Comparison of ENCODE assay signal across 8 cellular contexts in genomic region chr15:74396445-74397238, GRCh38. TPM values are rescaled to one million over a fixed set of nuclear protein-coding genes. Genes with fewer than 3 reads are reported as not detected.
DNase-seq lines count a peak whose midpoint lies in the region; ATAC-seq and TF ChIP-seq lines count a peak whose summit lies in the region.

No MANE protein-coding gene starts in this region.

- H3K9me3 Mint-ChIP-seq in activated CD4-positive, alpha-beta T cell treated with anti-CD3 and anti-CD28 coated beads for 36 hours (ENCODE audit: low read depth), result no peaks in the 10 kb centered on the region
- no peaks in the 10 kb centered on the region for H3K9me3 Mint-ChIP-seq in mesothelial cell of epicardium

- no peaks in the 10 kb centered on the region for H3K27me3 Mint-ChIP-seq in activated CD4-positive, alpha-beta T cell treated with anti-CD3 and anti-CD28 coated beads for 36 hours
- no peaks in the 10 kb centered on the region for H3K27me3 Mint-ChIP-seq in T-helper 17 cell
- H3K27me3 Mint-ChIP-seq in mesothelial cell of epicardium (ENCODE audit: low read depth), result no peaks in the 10 kb centered on the region

- intact Hi-C loops in activated CD4-positive, alpha-beta T cell treated with anti-CD3 and anti-CD28 coated beads for 36 hours (cut with DNase I, micrococcal nuclease), result loop anchor here in 1 of 2 experiments (1.0 kb wide), 1 partner anchor 12 kb away; no protein-coding TSS in a partner anchor

- H3K4me1 Mint-ChIP-seq in activated CD4-positive, alpha-beta T cell treated with anti-CD3 and anti-CD28 coated beads for 36 hours, result peaks cover 92% of the 10 kb centered on the region
- H3K4me1 Mint-ChIP-seq in T-helper 17 cell (peaks cover 17% of the 10 kb centered on the region), mesothelial cell of epicardium (peaks cover 23% of the 10 kb centered on the region)

- no peak for TF ChIP-seq CTCF in mesothelial cell of epicardium (IDR thresholded peaks at IDR 0.05; ENCODE audit: unreplicated experiment)

- H3K4me3 Mint-ChIP-seq in activated CD4-positive, alpha-beta T cell treated with anti-CD3 and anti-CD28 coated beads for 36 hours, result peak overlapping the region; percentile 18
- H3K4me3 Mint-ChIP-seq in T-helper 17 cell (no peak overlapping the region), mesothelial cell of epicardium (no peak overlapping the region)

- H3K36me3 Mint-ChIP-seq in activated CD4-positive, alpha-beta T cell treated with anti-CD3 and anti-CD28 coated beads for 36 hours (ENCODE audit: low read depth), result no peaks in the 10 kb centered on the region
- H3K36me3 Mint-ChIP-seq in T-helper 17 cell (ENCODE audit: low read depth) (no peaks in the 10 kb centered on the region), mesothelial cell of epicardium (no peaks in the 10 kb centered on the region)

- peak; percentile 57 for ATAC-seq in activated CD4-positive, alpha-beta T cell treated with anti-CD3 and anti-CD28 coated beads for 36 hours
- peak; percentile 34 for ATAC-seq in HG02973 (IDR thresholded peaks at IDR 0.05; ENCODE audit: unreplicated experiment)
- ATAC-seq in T-helper 17 cell, result peak; percentile 72

- no peaks in the 10 kb centered on the region for H3K9me3 ChIP-seq in T-helper 17 cell (ENCODE audit: control insufficient read depth, low read length, poor library complexity, severe bottlenecking)

- POLR2A ChIA-PET in activated CD4-positive, alpha-beta T cell treated with anti-CD3 and anti-CD28 coated beads for 36 hours (lab: Charles Lee), result interaction anchor here (0.5 to 1.0 kb wide), 5 partner anchors 9 to 65 kb away, joined by 3 to 4 read pairs (median 3); no protein-coding TSS in a partner anchor

- peak; percentile 83 for DNase-seq in activated CD4-positive, alpha-beta T cell treated with anti-CD3 and anti-CD28 coated beads for 36 hours
- DNase-seq in activated CD4-positive, alpha-beta T cell treated with anti-CD3 and anti-CD28 coated beads, Interleukin-2, amount 50 U/mL, for 1 hour, result no peak
- DNase-seq in T-helper 17 cell, result no peak
- DNase-seq in germinal center (ENCODE audit: low spot score), result peak; percentile 84
- DNase-seq in inferior parietal cortex (ENCODE audit: extremely low spot score), result no peak
- DNase-seq in mesothelial cell of epicardium (ENCODE audit: low spot score in 2 of 2, unreplicated experiment in 2 of 2), result no peak
- no peak for DNase-seq in NCI-H1694 (lab: John Stamatoyannopoulos, UW)

- CTCF ChIA-PET in activated CD4-positive, alpha-beta T cell treated with anti-CD3 and anti-CD28 coated beads for 36 hours (lab: Charles Lee), result interaction anchor here (0.7 to 5.8 kb wide), 6 partner anchors 7 to 43 kb away, joined by 3 to 48 read pairs (median 4); no protein-coding TSS in a partner anchor

- peak overlapping the region; percentile 98 for H3K27ac Mint-ChIP-seq in activated CD4-positive, alpha-beta T cell treated with anti-CD3 and anti-CD28 coated beads for 36 hours
- H3K27ac Mint-ChIP-seq in T-helper 17 cell (peak overlapping the region; percentile 60), mesothelial cell of epicardium (no peak overlapping the region)

RNA-seq across cellular contexts. Expression of gene CYP11A1, which starts 29.2 kb away (rescaled TPM):
- not detected for total RNA-seq in activated CD4-positive, alpha-beta T cell treated with anti-CD3 and anti-CD28 coated beads for 36 hours
- total RNA-seq in T-helper 17 cell, result not detected
- total RNA-seq in mesothelial cell of epicardium, result 5.2 to 7.0 TPM (median 5.3 TPM) in 3 replicates

RNA-seq across cellular contexts. Expression of gene SEMA7A, which starts 37.1 kb away (rescaled TPM):
- total RNA-seq in activated CD4-positive, alpha-beta T cell treated with anti-CD3 and anti-CD28 coated beads for 36 hours, result 10 to 100 TPM; 57.3 to 57.7 TPM
- total RNA-seq in T-helper 17 cell (1 to 10 TPM; 2.2 to 3.6 TPM), mesothelial cell of epicardium (4.6 to 6.0 TPM (median 5.0 TPM) in 3 replicates)

Comparison
In these comparisons a context has a peak if more than half of its experiments do, and no peak if none do; other contexts are left out.
1. DNase-seq: peak in activated CD4-positive, alpha-beta T cell treated with anti-CD3 and anti-CD28 coated beads for 36 hours (single experiment) and germinal center (single experiment); none in activated CD4-positive, alpha-beta T cell treated with anti-CD3 and anti-CD28 coated beads, Interleukin-2, amount 50 U/mL, for 1 hour (single experiment), T-helper 17 cell (0 of 3), inferior parietal cortex (single experiment), mesothelial cell of epicardium (0 of 2) and NCI-H1694 (single experiment).
2. Peak in every context shown above with its lines, with median percentiles within 50 percentile points of each other: ATAC-seq.